Comparison of ENCODE assay signal across 1 cellular context in the genomic region with DNA sequence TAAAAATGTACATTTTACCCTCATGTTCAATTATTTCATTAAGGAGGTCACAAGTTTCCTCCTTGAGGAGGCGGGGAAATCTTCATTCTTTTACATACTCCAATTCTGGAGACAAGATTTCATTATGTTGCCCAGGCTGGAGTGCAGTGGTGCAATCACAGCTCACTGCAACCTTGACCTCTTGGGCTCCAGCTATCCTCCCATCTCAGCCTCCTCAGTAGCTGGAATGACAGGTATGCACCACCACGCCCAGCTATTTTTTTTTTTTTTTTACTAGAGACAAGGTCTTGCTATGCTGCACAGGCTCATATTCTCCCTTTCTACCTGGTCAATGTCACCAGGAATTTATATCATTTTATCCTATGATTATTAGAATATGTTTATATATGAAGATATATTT.
TF ChIP-seq lines count a peak whose summit lies in the region.

No MANE protein-coding gene starts in this region.

TF ChIP-seq in HepG2, 621 proteins besides CTCF, POLR2A, EP300 and RAD21 (continued from another document):
- TF ChIP-seq, protein P1, sequence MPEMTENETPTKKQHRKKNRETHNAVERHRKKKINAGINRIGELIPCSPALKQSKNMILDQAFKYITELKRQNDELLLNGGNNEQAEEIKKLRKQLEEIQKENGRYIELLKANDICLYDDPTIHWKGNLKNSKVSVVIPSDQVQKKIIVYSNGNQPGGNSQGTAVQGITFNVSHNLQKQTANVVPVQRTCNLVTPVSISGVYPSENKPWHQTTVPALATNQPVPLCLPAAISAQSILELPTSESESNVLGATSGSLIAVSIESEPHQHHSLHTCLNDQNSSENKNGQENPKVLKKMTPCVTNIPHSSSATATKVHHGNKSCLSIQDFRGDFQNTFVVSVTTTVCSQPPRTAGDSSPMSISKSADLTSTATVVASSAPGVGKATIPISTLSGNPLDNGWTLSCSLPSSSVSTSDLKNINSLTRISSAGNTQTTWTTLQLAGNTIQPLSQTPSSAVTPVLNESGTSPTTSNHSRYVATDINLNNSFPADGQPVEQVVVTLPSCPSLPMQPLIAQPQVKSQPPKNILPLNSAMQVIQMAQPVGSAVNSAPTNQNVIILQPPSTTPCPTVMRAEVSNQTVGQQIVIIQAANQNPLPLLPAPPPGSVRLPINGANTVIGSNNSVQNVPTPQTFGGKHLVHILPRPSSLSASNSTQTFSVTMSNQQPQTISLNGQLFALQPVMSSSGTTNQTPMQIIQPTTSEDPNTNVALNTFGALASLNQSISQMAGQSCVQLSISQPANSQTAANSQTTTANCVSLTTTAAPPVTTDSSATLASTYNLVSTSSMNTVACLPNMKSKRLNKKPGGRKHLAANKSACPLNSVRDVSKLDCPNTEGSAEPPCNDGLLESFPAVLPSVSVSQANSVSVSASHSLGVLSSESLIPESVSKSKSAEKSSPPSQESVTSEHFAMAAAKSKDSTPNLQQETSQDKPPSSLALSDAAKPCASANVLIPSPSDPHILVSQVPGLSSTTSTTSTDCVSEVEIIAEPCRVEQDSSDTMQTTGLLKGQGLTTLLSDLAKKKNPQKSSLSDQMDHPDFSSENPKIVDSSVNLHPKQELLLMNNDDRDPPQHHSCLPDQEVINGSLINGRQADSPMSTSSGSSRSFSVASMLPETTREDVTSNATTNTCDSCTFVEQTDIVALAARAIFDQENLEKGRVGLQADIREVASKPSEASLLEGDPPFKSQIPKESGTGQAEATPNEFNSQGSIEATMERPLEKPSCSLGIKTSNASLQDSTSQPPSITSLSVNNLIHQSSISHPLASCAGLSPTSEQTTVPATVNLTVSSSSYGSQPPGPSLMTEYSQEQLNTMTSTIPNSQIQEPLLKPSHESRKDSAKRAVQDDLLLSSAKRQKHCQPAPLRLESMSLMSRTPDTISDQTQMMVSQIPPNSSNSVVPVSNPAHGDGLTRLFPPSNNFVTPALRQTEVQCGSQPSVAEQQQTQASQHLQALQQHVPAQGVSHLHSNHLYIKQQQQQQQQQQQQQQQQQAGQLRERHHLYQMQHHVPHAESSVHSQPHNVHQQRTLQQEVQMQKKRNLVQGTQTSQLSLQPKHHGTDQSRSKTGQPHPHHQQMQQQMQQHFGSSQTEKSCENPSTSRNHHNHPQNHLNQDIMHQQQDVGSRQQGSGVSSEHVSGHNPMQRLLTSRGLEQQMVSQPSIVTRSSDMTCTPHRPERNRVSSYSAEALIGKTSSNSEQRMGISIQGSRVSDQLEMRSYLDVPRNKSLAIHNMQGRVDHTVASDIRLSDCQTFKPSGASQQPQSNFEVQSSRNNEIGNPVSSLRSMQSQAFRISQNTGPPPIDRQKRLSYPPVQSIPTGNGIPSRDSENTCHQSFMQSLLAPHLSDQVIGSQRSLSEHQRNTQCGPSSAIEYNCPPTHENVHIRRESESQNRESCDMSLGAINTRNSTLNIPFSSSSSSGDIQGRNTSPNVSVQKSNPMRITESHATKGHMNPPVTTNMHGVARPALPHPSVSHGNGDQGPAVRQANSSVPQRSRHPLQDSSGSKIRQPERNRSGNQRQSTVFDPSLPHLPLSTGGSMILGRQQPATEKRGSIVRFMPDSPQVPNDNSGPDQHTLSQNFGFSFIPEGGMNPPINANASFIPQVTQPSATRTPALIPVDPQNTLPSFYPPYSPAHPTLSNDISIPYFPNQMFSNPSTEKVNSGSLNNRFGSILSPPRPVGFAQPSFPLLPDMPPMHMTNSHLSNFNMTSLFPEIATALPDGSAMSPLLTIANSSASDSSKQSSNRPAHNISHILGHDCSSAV (CRISPR knock-in tag; IDR thresholded peaks at IDR 0.05; ENCODE audit: borderline replicate concordance), result no peak
- TF ChIP-seq ZNF180 (CRISPR knock-in tag; IDR thresholded peaks at IDR 0.05; ENCODE audit: borderline replicate concordance, low read depth) (no peak), MXD4 (CRISPR knock-in tag; IDR thresholded peaks at IDR 0.05) (no peak), CEBPG (CRISPR knock-in tag; IDR thresholded peaks at IDR 0.05) (no peak), ZNF24 (IDR thresholded peaks at IDR 0.05) (no peak), KAT7 (CRISPR knock-in tag; IDR thresholded peaks at IDR 0.05; ENCODE audit: borderline replicate concordance) (no peak), TEAD3 (CRISPR knock-in tag; optimal IDR thresholded peaks at IDR 0.05; ENCODE audit: borderline replicate concordance) (peak; percentile 85), ZNF841 (CRISPR knock-in tag; IDR thresholded peaks at IDR 0.05; ENCODE audit: borderline replicate concordance) (no peak), TMF1 (CRISPR knock-in tag; IDR thresholded peaks at IDR 0.05; ENCODE audit: low read depth) (no peak), HDAC1 (CRISPR knock-in tag; IDR thresholded peaks at IDR 0.05) (no peak), ATF1 (CRISPR knock-in tag; IDR thresholded peaks at IDR 0.05) (no peak), SP5 (CRISPR knock-in tag; IDR thresholded peaks at IDR 0.05; ENCODE audit: borderline replicate concordance, low read depth) (0 out of 2 replicates have a peak, but pooled peaks have one; percentile 53), ZNF816 (CRISPR knock-in tag; IDR thresholded peaks at IDR 0.05; ENCODE audit: borderline replicate concordance) (no peak), NR2F6 (IDR thresholded peaks at IDR 0.05) (0 out of 2 replicates have a peak, but pooled peaks have one; percentile 15), NR2F6 (CRISPR knock-in tag; IDR thresholded peaks at IDR 0.05) (peak; percentile 63), ZNF251 (CRISPR knock-in tag; IDR thresholded peaks at IDR 0.05) (no peak), ZNF678 (CRISPR knock-in tag; IDR thresholded peaks at IDR 0.05) (no peak), REXO4 (CRISPR knock-in tag; IDR thresholded peaks at IDR 0.05; ENCODE audit: borderline replicate concordance) (no peak), ZSCAN31 (CRISPR knock-in tag; IDR thresholded peaks at IDR 0.05; ENCODE audit: low read depth) (no peak), SMARCE1 (IDR thresholded peaks at IDR 0.05; ENCODE audit: borderline replicate concordance) (no peak), GFI1 (CRISPR knock-in tag; IDR thresholded peaks at IDR 0.05; ENCODE audit: borderline replicate concordance) (peak; percentile 38; the same call in 1 of the 2 replicates), ZSCAN12 (CRISPR knock-in tag; IDR thresholded peaks at IDR 0.05) (no peak)
- TF ChIP-seq, protein P2, sequence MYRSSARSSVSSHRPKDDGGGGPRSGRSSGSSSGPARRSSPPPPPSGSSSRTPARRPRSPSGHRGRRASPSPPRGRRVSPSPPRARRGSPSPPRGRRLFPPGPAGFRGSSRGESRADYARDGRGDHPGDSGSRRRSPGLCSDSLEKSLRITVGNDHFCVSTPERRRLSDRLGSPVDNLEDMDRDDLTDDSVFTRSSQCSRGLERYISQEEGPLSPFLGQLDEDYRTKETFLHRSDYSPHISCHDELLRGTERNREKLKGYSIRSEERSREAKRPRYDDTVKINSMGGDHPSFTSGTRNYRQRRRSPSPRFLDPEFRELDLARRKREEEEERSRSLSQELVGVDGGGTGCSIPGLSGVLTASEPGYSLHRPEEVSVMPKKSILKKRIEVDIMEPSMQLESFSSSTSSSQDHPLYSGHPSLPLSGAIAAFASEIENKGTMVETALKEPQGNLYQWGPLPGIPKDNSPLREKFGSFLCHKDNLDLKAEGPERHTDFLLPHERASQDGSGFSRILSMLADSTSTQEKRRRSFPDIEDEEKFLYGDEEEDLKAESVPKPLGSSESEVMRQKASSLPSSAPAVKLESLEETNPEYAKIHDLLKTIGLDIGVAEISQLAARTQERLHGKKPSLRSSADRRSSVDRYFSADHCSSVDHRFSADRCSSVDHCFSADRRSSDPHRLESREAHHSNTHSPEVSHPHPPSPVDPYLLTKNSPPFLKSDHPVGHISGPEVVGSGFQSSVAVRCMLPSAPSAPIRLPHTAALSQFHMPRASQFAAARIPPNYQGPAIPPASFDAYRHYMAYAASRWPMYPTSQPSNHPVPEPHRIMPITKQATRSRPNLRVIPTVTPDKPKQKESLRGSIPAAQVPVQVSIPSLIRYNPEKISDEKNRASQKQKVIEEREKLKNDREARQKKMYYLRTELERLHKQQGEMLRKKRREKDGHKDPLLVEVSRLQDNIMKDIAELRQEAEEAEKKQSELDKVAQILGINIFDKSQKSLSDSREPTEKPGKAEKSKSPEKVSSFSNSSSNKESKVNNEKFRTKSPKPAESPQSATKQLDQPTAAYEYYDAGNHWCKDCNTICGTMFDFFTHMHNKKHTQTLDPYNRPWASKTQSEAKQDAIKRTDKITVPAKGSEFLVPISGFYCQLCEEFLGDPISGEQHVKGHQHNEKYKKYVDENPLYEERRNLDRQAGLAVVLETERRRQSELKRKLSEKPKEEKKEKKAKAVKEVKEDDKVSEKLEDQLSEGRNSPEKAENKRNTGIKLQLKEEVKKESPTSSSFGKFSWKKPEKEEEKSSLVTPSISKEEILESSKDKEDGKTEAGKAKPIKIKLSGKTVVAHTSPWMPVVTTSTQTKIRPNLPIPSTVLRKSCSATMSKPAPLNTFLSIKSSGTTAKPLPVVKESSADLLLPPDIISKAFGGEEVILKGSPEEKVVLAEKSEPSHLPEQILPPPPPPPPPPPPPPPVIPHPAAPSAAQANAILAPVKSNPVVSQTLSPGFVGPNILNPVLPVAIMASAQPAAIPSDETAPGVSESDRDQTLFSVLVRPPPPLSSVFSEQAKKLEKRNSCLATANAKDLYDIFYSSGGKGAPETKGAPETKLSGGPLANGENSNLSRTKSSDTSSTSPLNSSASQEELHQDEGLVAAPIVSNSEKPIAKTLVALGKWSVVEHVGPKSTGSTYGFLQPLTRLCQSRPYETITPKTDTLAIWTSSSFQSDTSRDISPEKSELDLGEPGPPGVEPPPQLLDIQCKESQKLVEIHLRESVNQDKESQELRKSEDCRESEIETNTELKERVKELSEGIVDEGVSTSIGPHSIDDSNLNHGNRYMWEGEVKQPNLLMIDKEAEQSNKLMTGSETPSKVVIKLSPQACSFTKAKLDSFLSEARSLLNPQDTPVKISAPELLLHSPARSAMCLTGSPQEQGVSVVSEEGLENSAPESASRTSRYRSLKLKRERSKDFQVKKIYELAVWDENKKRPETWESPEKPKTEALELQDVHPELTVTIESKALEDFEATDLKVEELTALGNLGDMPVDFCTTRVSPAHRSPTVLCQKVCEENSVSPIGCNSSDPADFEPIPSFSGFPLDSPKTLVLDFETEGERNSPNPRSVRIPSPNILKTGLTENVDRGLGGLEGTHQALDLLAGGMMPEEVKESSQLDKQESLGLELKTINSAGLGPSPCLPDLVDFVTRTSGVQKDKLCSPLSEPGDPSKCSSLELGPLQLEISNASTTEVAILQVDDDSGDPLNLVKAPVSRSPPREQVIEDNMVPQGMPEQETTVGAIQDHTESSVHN (CRISPR knock-in tag; IDR thresholded peaks at IDR 0.05), result no peak
- TF ChIP-seq, protein P3, sequence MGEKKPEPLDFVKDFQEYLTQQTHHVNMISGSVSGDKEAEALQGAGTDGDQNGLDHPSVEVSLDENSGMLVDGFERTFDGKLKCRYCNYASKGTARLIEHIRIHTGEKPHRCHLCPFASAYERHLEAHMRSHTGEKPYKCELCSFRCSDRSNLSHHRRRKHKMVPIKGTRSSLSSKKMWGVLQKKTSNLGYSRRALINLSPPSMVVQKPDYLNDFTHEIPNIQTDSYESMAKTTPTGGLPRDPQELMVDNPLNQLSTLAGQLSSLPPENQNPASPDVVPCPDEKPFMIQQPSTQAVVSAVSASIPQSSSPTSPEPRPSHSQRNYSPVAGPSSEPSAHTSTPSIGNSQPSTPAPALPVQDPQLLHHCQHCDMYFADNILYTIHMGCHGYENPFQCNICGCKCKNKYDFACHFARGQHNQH (CRISPR knock-in tag; IDR thresholded peaks at IDR 0.05), result no peak
- TF ChIP-seq, protein P4, sequence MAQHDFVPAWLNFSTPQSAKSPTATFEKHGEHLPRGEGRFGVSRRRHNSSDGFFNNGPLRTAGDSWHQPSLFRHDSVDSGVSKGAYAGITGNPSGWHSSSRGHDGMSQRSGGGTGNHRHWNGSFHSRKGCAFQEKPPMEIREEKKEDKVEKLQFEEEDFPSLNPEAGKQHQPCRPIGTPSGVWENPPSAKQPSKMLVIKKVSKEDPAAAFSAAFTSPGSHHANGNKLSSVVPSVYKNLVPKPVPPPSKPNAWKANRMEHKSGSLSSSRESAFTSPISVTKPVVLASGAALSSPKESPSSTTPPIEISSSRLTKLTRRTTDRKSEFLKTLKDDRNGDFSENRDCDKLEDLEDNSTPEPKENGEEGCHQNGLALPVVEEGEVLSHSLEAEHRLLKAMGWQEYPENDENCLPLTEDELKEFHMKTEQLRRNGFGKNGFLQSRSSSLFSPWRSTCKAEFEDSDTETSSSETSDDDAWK (CRISPR knock-in tag; IDR thresholded peaks at IDR 0.05), result no peak
- TF ChIP-seq, protein P5, sequence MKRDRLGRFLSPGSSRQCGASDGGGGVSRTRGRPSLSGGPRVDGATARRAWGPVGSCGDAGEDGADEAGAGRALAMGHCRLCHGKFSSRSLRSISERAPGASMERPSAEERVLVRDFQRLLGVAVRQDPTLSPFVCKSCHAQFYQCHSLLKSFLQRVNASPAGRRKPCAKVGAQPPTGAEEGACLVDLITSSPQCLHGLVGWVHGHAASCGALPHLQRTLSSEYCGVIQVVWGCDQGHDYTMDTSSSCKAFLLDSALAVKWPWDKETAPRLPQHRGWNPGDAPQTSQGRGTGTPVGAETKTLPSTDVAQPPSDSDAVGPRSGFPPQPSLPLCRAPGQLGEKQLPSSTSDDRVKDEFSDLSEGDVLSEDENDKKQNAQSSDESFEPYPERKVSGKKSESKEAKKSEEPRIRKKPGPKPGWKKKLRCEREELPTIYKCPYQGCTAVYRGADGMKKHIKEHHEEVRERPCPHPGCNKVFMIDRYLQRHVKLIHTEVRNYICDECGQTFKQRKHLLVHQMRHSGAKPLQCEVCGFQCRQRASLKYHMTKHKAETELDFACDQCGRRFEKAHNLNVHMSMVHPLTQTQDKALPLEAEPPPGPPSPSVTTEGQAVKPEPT (CRISPR knock-in tag; IDR thresholded peaks at IDR 0.05; ENCODE audit: low read depth), result no peak
- TF ChIP-seq, protein P6, sequence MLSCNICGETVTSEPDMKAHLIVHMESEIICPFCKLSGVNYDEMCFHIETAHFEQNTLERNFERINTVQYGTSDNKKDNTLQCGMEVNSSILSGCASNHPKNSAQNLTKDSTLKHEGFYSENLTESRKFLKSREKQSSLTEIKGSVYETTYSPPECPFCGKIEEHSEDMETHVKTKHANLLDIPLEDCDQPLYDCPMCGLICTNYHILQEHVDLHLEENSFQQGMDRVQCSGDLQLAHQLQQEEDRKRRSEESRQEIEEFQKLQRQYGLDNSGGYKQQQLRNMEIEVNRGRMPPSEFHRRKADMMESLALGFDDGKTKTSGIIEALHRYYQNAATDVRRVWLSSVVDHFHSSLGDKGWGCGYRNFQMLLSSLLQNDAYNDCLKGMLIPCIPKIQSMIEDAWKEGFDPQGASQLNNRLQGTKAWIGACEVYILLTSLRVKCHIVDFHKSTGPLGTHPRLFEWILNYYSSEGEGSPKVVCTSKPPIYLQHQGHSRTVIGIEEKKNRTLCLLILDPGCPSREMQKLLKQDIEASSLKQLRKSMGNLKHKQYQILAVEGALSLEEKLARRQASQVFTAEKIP (CRISPR knock-in tag; IDR thresholded peaks at IDR 0.05; ENCODE audit: borderline replicate concordance), result no peak
